In the genomic region with DNA sequence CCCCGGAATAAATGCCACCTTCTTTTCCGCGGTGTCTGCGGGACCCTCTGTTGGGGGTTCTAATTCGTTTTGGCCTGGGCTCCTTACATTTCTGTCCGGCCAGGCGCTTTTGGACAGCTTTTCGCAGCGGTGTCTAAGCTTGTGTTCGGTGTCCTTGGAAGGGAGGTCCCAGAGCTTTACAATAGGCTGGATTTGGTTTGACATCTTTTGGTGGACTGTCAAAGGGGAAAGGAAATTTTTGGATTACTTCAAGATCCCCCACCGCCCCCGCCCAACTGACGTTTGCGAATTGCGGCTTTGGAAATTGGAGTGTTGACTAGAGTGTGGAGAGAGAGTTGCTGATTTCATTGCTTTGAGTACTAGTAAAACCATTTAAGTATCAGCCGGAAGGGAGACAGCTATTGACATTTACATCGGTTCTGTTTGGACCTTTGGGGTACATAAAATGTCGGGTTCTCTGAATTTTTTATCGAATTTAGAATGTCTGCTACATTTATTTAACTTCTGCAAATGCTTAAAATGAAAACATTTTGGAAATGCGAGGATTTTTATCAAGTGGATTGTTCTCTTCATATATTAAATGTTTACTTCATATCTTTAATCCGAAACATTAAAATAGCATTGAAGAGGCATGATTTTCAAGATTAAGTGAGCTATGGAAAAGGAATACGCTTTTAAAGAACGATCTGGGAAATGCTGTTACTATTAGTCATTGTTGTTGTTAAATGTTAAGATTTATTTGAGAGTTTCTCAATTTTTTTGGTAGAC, we compare ENCODE assay signal across 8 cellular contexts. TPM values are rescaled to one million over a fixed set of nuclear protein-coding genes. Genes with fewer than 3 reads are reported as not detected.
DNase-seq lines count a peak whose midpoint lies in the region; ATAC-seq, FAIRE-seq and TF ChIP-seq lines count a peak whose summit lies in the region.

No MANE protein-coding gene starts in this region.

- H3K4me2 ChIP-seq in A549 (peak overlapping the region; percentile 98), neuronal stem cell (ENCODE audit: insufficient read depth, low read length, poor library complexity, severe bottlenecking) (no peak overlapping the region)

- H3K4me1 ChIP-seq in A549, result peaks cover 28% of the 10 kb centered on the region
- H3K4me1 ChIP-seq in lower lobe of right lung, result peaks cover 34% of the 10 kb centered on the region
- H3K4me1 ChIP-seq in neuronal stem cell (ENCODE audit: control insufficient read depth in 2 of 2, insufficient read depth in 1 of 2, low read depth in 1 of 2, low read length in 2 of 2), result peaks cover 11 to 13% of the 10 kb centered on the region in 2 donors

- H2BK5ac ChIP-seq in neuronal stem cell (ENCODE audit: low read length), result no peak overlapping the region

- H3K36me3 ChIP-seq in H7 (replicated peaks; ENCODE audit: control insufficient read depth, insufficient read depth, low read length), result no peaks in the 10 kb centered on the region
- no peaks in the 10 kb centered on the region for H3K36me3 ChIP-seq in lower lobe of right lung
- no peaks in the 10 kb centered on the region for H3K36me3 ChIP-seq in neuronal stem cell (replicated peaks in 1 of 2; ENCODE audit: control insufficient read depth in 2 of 2, insufficient read depth in 2 of 2, low read length in 2 of 2)

- H2AK5ac ChIP-seq in neuronal stem cell (ENCODE audit: low read depth, low read length), result no peak overlapping the region

- no peak for TF ChIP-seq RAD21 in A549 (conservative IDR thresholded peaks at IDR 0.05 in 1 of 2, IDR thresholded peaks at IDR 0.05 in 1 of 2)

- no peak overlapping the region for H3K18ac ChIP-seq in neuronal stem cell (ENCODE audit: low read length)

- H3K23ac ChIP-seq in neuronal stem cell (ENCODE audit: low read depth, low read length, poor library complexity), result no peak overlapping the region

- no peak overlapping the region for H3K14ac ChIP-seq in neuronal stem cell (ENCODE audit: low read length)

- no peak overlapping the region for H3K9ac ChIP-seq in neuronal stem cell (ENCODE audit: low read depth, low read length, poor library complexity)

- no peak for FAIRE-seq in A549 (lab: Jason Lieb, UNC)

- H3K9me3 ChIP-seq in A549 (no peaks in the 10 kb centered on the region), lower lobe of right lung (no peaks in the 10 kb centered on the region), neuronal stem cell (replicated peaks in 1 of 2; ENCODE audit: control insufficient read depth in 2 of 2, insufficient read depth in 1 of 2, low read depth in 1 of 2, low read length in 2 of 2) (no peaks in the 10 kb centered on the region)

- no peak overlapping the region for H2BK15ac ChIP-seq in neuronal stem cell (ENCODE audit: low read length)

- WGBS in A549 (ENCODE audit: missing lambda C conversion rate), result 77% methylated on average over 23 of the region's 23 CpGs
- no CpG with 5 or more reads among the region's 23 CpGs for WGBS in neuronal stem cell (ENCODE audit: extremely low coverage in 2 of 2, insufficient read length in 2 of 2, insufficient replicate concordance in 1 of 2), 2 donors

- H3K27ac ChIP-seq in A549, result peak overlapping the region; percentile 77 to 97; a peak in 5 of 6 replicates
- peak overlapping the region; percentile 99 for H3K27ac ChIP-seq in lower lobe of right lung
- no peak overlapping the region for H3K27ac ChIP-seq in neuronal stem cell (replicated peaks; ENCODE audit: low read length)

- TF ChIP-seq EP300 in A549 (IDR thresholded peaks at IDR 0.05), result no peak

- POLR2A ChIA-PET in A549 (lab: Yijun Ruan, JAX), result interaction anchor here (0.5 to 1.0 kb wide), 2 partner anchors 14 to 188 kb away, joined by 3 read pairs; no protein-coding TSS in a partner anchor

- intact Hi-C loops in lower lobe of right lung (cut with DNase I), result no loop called here

- no peak overlapping the region for H4K8ac ChIP-seq in neuronal stem cell (ENCODE audit: low read depth, low read length)

- peak overlapping the region; percentile 82 for H3K4me3 ChIP-seq in A549
- H3K4me3 ChIP-seq in H7 (ENCODE audit: insufficient read depth, low read depth, low read length), result peak overlapping the region; percentile 76
- H3K4me3 ChIP-seq in lower lobe of right lung, result peak overlapping the region; percentile 71
- peak overlapping the region in 1 of 2 donors; percentile 72 for H3K4me3 ChIP-seq in neuronal stem cell (ENCODE audit: low read length in 2 of 2)

- no peak overlapping the region for H2AFZ ChIP-seq in neuronal stem cell (ENCODE audit: low read length)

- ATAC-seq in A549, result no peak
- no peak for ATAC-seq in lower lobe of right lung
- ATAC-seq in GM21529 (IDR thresholded peaks at IDR 0.05; ENCODE audit: unreplicated experiment), result no peak

- H3K79me1 ChIP-seq in neuronal stem cell (ENCODE audit: low read depth, low read length), result peaks cover under 1% of the 10 kb centered on the region

- no peak overlapping the region for H2BK120ac ChIP-seq in neuronal stem cell (ENCODE audit: low read depth, low read length)

- TF ChIP-seq POLR2A in A549 (IDR thresholded peaks at IDR 0.05; ENCODE audit: low read length), result no peak

- no peak overlapping the region for H4K91ac ChIP-seq in neuronal stem cell (ENCODE audit: low read depth, low read length, poor library complexity)

- no peak overlapping the region for H2BK12ac ChIP-seq in neuronal stem cell (ENCODE audit: low read length)

- peaks cover 76% of the 10 kb centered on the region for H3K27me3 ChIP-seq in H7 (ENCODE audit: control insufficient read depth, insufficient read depth, low read length)
- H3K27me3 ChIP-seq in lower lobe of right lung (ENCODE audit: low read depth), result no peaks in the 10 kb centered on the region
- peaks cover 29 to 83% (median 67%) of the 10 kb centered on the region in 3 experiments for H3K27me3 ChIP-seq in neuronal stem cell (ENCODE audit: control insufficient read depth in 3 of 3, insufficient read depth in 3 of 3, low read depth in 1 of 3, low read length in 3 of 3)

- DNase-seq in A549 (ENCODE audit: low read depth in 1 of 2, low spot score in 1 of 2) (no peak), H7 (no peak), astrocyte of the hippocampus (ENCODE audit: low read depth, low spot score) (peak; percentile 27), lower lobe of right lung (no peak), neuronal stem cell (ENCODE audit: low spot score) (no peak), T1000 (lab: John Stamatoyannopoulos, UW) (no peak), SKM-1 (lab: John Stamatoyannopoulos, UW; ENCODE audit: unreplicated experiment) (no peak)

- TF ChIP-seq CTCF in A549 (IDR thresholded peaks at IDR 0.05), result no peak
- no peak for TF ChIP-seq CTCF in lower lobe of right lung (IDR thresholded peaks at IDR 0.05)

- CTCF ChIA-PET in A549 (lab: Yijun Ruan, JAX), result interaction anchor here (1.2 to 3.2 kb wide), 3 partner anchors 33 to 36 kb away, joined by 6 to 20 read pairs (median 12); no protein-coding TSS in a partner anchor

- no peak overlapping the region for H3K4ac ChIP-seq in neuronal stem cell (ENCODE audit: low read length)

TF ChIP-seq in A549, 52 proteins besides CTCF, POLR2A, EP300 and RAD21:
- TF ChIP-seq HDAC2 (IDR thresholded peaks at IDR 0.05) (no peak), ZC3H11A (IDR thresholded peaks at IDR 0.05) (no peak), CBX2 (IDR thresholded peaks at IDR 0.05; ENCODE audit: borderline replicate concordance, low read depth) (no peak), NR3C1 (IDR thresholded peaks at IDR 0.05) (no peak), MAFK (IDR thresholded peaks at IDR 0.05; ENCODE audit: partially characterized antibody) (no peak)
TF ChIP-seq in A549: peak in this region for 0.

RNA-seq across cellular contexts. Expression of gene PURA, which starts 4.7 kb away (rescaled TPM):
- polyA plus RNA-seq in A549 (2011; rRNA removed) (3.4 and 4.5 TPM in 2 replicates), A549 (2017; fragmentation: RNase III; extraction: RNeasy Plus Mini Kit Qiagen cat#74134 plus additional on column Dnase treatment) (9.1 to 12.7 TPM (median 11.9 TPM) in 3 replicates)
- 1.9 and 2.1 TPM in 2 replicates for polyA plus RNA-seq in A549 (2012; cell fraction: cytosol; rRNA removed)
- 1.3 and 1.7 TPM in 2 replicates for polyA plus RNA-seq in A549 (2012; cell fraction: nucleus; rRNA removed)
- 3.8 and 4.2 TPM in 2 replicates for polyA minus RNA-seq in A549 (2011; rRNA and poly(A)+ RNA removed)
- 5.9 and 7.2 TPM in 2 replicates for total RNA-seq in H7 (2014; rRNA removed; shearing (Covaris generic))
- total RNA-seq in lower lobe of right lung, result 32.4 TPM
- 1.3 TPM for polyA plus RNA-seq in neuronal stem cell (2013, experiment 1 of 2)
- polyA plus RNA-seq in neuronal stem cell (2013, experiment 2 of 2), result 1.6 TPM

RNA-seq across cellular contexts. Expression of gene IGIP, which starts 16.5 kb away (rescaled TPM):
- 1.6 and 1.9 TPM in 2 replicates for polyA plus RNA-seq in A549 (2011; rRNA removed)
- polyA plus RNA-seq in A549 (2012; cell fraction: cytosol; rRNA removed), result 0.15 and 0.17 TPM in 2 replicates
- 0.25 and 0.80 TPM in 2 replicates for polyA plus RNA-seq in A549 (2012; cell fraction: nucleus; rRNA removed)
- polyA plus RNA-seq in A549 (2017; fragmentation: RNase III; extraction: RNeasy Plus Mini Kit Qiagen cat#74134 plus additional on column Dnase treatment), result 0.81 to 0.90 TPM (median 0.84 TPM) in 3 replicates
- 1.6 and 2.7 TPM in 2 replicates for polyA minus RNA-seq in A549 (2011; rRNA and poly(A)+ RNA removed)
- total RNA-seq in H7 (2014; rRNA removed; shearing (Covaris generic)), result 0.48 and 1.0 TPM in 2 replicates
- total RNA-seq in lower lobe of right lung, result 17.7 TPM
- 0.47 TPM for polyA plus RNA-seq in neuronal stem cell (2013, experiment 1 of 2)
- polyA plus RNA-seq in neuronal stem cell (2013, experiment 2 of 2), result 0.42 TPM
